1 cellular context compared by ENCODE assay signal in genomic region chr13:51728972-51729371, GRCh38.
TF ChIP-seq lines count a peak whose summit lies in the region.

No MANE protein-coding gene starts in this region.

TF ChIP-seq in IMR-90, 13 proteins besides CTCF, POLR2A, EP300 and RAD21:
- TF ChIP-seq RFX5 (IDR thresholded peaks at IDR 0.05; ENCODE audit: low read depth, low read length) (no peak), CEBPB (IDR thresholded peaks at IDR 0.05; ENCODE audit: low read depth, low read length) (peak; percentile 95)
